1 cellular context compared by ENCODE assay signal in the genomic region with DNA sequence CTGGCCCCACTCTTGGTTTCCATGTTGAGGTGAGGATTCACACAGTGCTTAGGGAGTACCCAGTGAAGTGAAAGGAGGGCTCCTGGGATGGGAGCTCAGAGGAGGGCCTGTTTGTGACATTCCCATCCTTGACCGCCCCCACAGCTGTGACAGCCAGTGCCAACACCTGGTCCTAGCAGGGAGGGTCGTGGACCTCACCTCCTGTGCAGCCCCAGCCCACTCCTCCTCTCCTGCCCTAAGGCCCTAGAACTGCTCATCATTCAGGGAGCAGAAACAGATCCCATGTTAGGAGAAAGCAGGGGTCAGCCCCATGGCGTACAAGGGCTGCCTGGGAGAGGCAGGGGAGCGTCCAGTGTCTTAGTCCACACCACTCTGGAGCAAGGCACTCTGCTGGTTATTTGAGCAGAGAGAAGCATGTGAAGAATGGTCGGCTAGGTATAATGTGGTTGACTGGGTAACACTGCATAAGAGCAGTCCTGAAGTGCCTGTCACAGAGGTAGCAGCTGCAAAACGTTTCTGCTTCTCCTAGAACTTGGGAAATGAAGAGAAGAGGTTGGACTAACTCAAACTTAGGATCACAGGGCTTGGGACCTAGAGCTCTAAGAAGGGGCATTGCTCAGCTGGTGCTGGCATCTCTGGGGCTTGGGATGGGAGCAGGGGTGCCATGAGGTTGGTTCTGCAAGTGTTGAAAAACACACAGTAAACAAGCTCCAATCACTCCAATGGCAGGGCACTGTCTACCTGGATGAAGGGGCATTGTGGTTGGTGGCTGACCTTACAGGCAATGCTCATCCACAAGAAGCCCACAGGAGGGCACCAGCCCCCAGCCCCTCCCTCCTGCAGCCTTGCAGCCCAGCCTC.
A peak's percentile ranks its signal among the peaks of the same experiment; 100 is the strongest.
TF ChIP-seq lines count a peak whose summit lies in the region.

No MANE protein-coding gene starts in this region.

TF ChIP-seq in K562, 482 proteins besides CTCF, POLR2A, EP300 and RAD21:
- TF ChIP-seq FOXP1 (CRISPR knock-in tag; IDR thresholded peaks at IDR 0.05) (no peak), CBFA2T3 (IDR thresholded peaks at IDR 0.05) (peak; percentile 36; the same call in 1 of the 2 replicates), TCF3 (CRISPR knock-in tag; IDR thresholded peaks at IDR 0.05) (peak; percentile 54), FIP1L1 (IDR thresholded peaks at IDR 0.05; ENCODE audit: low read depth, low read length, poor library complexity, severe bottlenecking) (no peak), SOX6 (IDR thresholded peaks at IDR 0.05) (no peak), SRSF3 (IDR thresholded peaks at IDR 0.05; ENCODE audit: insufficient read depth, low read length) (no peak), HNRNPLL (IDR thresholded peaks at IDR 0.05; ENCODE audit: low read depth, low read length, poor library complexity, severe bottlenecking) (no peak), KLF10 (CRISPR knock-in tag; IDR thresholded peaks at IDR 0.05) (no peak)
- TF ChIP-seq, protein P1, sequence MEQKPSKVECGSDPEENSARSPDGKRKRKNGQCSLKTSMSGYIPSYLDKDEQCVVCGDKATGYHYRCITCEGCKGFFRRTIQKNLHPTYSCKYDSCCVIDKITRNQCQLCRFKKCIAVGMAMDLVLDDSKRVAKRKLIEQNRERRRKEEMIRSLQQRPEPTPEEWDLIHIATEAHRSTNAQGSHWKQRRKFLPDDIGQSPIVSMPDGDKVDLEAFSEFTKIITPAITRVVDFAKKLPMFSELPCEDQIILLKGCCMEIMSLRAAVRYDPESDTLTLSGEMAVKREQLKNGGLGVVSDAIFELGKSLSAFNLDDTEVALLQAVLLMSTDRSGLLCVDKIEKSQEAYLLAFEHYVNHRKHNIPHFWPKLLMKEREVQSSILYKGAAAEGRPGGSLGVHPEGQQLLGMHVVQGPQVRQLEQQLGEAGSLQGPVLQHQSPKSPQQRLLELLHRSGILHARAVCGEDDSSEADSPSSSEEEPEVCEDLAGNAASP (IDR thresholded peaks at IDR 0.05): no peak
- TF ChIP-seq, protein P2, sequence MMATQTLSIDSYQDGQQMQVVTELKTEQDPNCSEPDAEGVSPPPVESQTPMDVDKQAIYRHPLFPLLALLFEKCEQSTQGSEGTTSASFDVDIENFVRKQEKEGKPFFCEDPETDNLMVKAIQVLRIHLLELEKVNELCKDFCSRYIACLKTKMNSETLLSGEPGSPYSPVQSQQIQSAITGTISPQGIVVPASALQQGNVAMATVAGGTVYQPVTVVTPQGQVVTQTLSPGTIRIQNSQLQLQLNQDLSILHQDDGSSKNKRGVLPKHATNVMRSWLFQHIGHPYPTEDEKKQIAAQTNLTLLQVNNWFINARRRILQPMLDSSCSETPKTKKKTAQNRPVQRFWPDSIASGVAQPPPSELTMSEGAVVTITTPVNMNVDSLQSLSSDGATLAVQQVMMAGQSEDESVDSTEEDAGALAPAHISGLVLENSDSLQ (IDR thresholded peaks at IDR 0.05): peak; percentile 29; the same call in 1 of the 2 replicates
- TF ChIP-seq, protein P3, sequence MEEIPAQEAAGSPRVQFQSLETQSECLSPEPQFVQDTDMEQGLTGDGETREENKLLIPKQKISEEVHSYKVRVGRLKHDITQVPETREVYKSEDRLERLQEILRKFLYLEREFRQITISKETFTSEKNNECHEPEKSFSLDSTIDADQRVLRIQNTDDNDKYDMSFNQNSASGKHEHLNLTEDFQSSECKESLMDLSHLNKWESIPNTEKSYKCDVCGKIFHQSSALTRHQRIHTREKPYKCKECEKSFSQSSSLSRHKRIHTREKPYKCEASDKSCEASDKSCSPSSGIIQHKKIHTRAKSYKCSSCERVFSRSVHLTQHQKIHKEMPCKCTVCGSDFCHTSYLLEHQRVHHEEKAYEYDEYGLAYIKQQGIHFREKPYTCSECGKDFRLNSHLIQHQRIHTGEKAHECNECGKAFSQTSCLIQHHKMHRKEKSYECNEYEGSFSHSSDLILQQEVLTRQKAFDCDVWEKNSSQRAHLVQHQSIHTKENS (CRISPR knock-in tag; IDR thresholded peaks at IDR 0.05): no peak
